Comparison of ENCODE assay signal across 1 cellular context in genomic region chr1:7989762-7990428, GRCh38.
TF ChIP-seq lines count a peak whose summit lies in the region.

No MANE protein-coding gene starts in this region.

TF ChIP-seq in WTC11, 78 proteins besides CTCF, POLR2A, EP300 and RAD21:
- TF ChIP-seq E2F4 (CRISPR knock-in tag; IDR thresholded peaks at IDR 0.05; ENCODE audit: borderline replicate concordance, low read depth) (no peak), NFE2L1 (CRISPR knock-in tag; IDR thresholded peaks at IDR 0.05) (no peak)
